In genomic region chr2:19987936-19988335, GRCh38 we compare ENCODE assay signal across 8 cellular contexts.
A peak's percentile ranks its signal among the peaks of the same experiment; 100 is the strongest.
DNase-seq lines count a peak whose midpoint lies in the region; ATAC-seq, FAIRE-seq and TF ChIP-seq lines count a peak whose summit lies in the region.

No MANE protein-coding gene starts in this region.

- ATAC-seq in GM18519 (IDR thresholded peaks at IDR 0.05; ENCODE audit: low FRiP score, unreplicated experiment) (peak; percentile 79), GM21737 (IDR thresholded peaks at IDR 0.05; ENCODE audit: unreplicated experiment) (peak; percentile 77), HG03460 (IDR thresholded peaks at IDR 0.05; ENCODE audit: unreplicated experiment) (peak; percentile 62)

- DNase-seq in nucleus accumbens (lab: John Stamatoyannopoulos, UW): no peak
- no peak for DNase-seq in HEK293T (ENCODE audit: extremely low spot score)
- no peak for DNase-seq in HTR-8/SVneo (ENCODE audit: insufficient read length, low spot score)
- DNase-seq in T-helper 2 cell treated with Interferon-gamma antibody and Interleukin-4, amounts not matched to agents 5 μg/mL and 100 μg/mL, for 36 hours (ENCODE audit: low spot score): no peak

- POLR2A ChIA-PET in HEK293T (lab: Yijun Ruan, JAX): no interaction called here

- H3K9me3 Mint-ChIP-seq in T-helper 2 cell treated with Interferon-gamma antibody and Interleukin-4, amounts not matched to agents 5 μg/mL and 100 μg/mL, for 36 hours: peaks cover 4% of the 10 kb centered on the region

- no peaks in the 10 kb centered on the region for H3K27me3 ChIP-seq in iPS-18a (ENCODE audit: control insufficient read depth, insufficient read depth, low read length)

- H3K4me3 Mint-ChIP-seq in T-helper 2 cell treated with Interferon-gamma antibody and Interleukin-4, amounts not matched to agents 5 μg/mL and 100 μg/mL, for 36 hours: no peak overlapping the region

- H3K9ac ChIP-seq in iPS-18a (ENCODE audit: low read length): no peak overlapping the region

- no peaks in the 10 kb centered on the region for H3K9me3 ChIP-seq in iPS-18a (ENCODE audit: control insufficient read depth, low read depth, low read length)

- CTCF ChIA-PET in HEK293T (lab: Yijun Ruan, JAX): interaction anchor here (1.0 kb wide), 1 partner anchor 28 kb away, joined by 4 read pairs; no protein-coding TSS in a partner anchor

- H3K4me1 ChIP-seq in iPS-18a (ENCODE audit: control insufficient read depth, low read depth, low read length): peaks cover 19% of the 10 kb centered on the region

- peaks cover 7% of the 10 kb centered on the region for H3K36me3 ChIP-seq in iPS-18a (ENCODE audit: control insufficient read depth, low read depth, low read length)

- peaks cover 14% of the 10 kb centered on the region for H3K27me3 Mint-ChIP-seq in T-helper 2 cell treated with Interferon-gamma antibody and Interleukin-4, amounts not matched to agents 5 μg/mL and 100 μg/mL, for 36 hours (ENCODE audit: low read depth)

- peak overlapping the region; percentile 80 for H3K4me3 ChIP-seq in iPS-18a (ENCODE audit: low read length)

- H3K27ac Mint-ChIP-seq in T-helper 2 cell treated with Interferon-gamma antibody and Interleukin-4, amounts not matched to agents 5 μg/mL and 100 μg/mL, for 36 hours: no peak overlapping the region

- peaks cover 4% of the 10 kb centered on the region for H3K36me3 Mint-ChIP-seq in T-helper 2 cell treated with Interferon-gamma antibody and Interleukin-4, amounts not matched to agents 5 μg/mL and 100 μg/mL, for 36 hours (ENCODE audit: low read depth)

- no peak for FAIRE-seq in HTR-8/SVneo (lab: Jason Lieb, UNC)

- peaks cover 25% of the 10 kb centered on the region for H3K4me1 Mint-ChIP-seq in T-helper 2 cell treated with Interferon-gamma antibody and Interleukin-4, amounts not matched to agents 5 μg/mL and 100 μg/mL, for 36 hours (ENCODE audit: low read depth)

- no peak overlapping the region for H3K27ac ChIP-seq in iPS-18a (ENCODE audit: low read length)

TF ChIP-seq in HEK293T, 16 proteins besides CTCF, POLR2A, EP300 and RAD21:
- no peak for TF ChIP-seq HDGF (IDR thresholded peaks at IDR 0.05; ENCODE audit: borderline replicate concordance)
- no peak for TF ChIP-seq L3MBTL2 (conservative IDR thresholded peaks at IDR 0.05)
- no peak for TF ChIP-seq FOXA1 (IDR thresholded peaks at IDR 0.05)
- TF ChIP-seq NFRKB (IDR thresholded peaks at IDR 0.05): no peak
- no peak for TF ChIP-seq LEF1 (IDR thresholded peaks at IDR 0.05; ENCODE audit: borderline replicate concordance)
- TF ChIP-seq TARDBP (IDR thresholded peaks at IDR 0.05): no peak
- TF ChIP-seq FOXM1 (IDR thresholded peaks at IDR 0.05; ENCODE audit: borderline replicate concordance): no peak
- TF ChIP-seq SUZ12 (IDR thresholded peaks at IDR 0.05): no peak
TF ChIP-seq in HEK293T: peak in this region for 0.
